ENCODE assay signal across 9 cellular contexts in genomic region chr14:70821581-70821915, GRCh38. TPM values are rescaled to one million over a fixed set of nuclear protein-coding genes. Genes with fewer than 3 reads are reported as not detected.
A peak's percentile ranks its signal among the peaks of the same experiment; 100 is the strongest.
DNase-seq lines count a peak whose midpoint lies in the region; ATAC-seq, FAIRE-seq and TF ChIP-seq lines count a peak whose summit lies in the region.
"Had no signal": no experiment of that assay in that cellular context is flagged by ENCODE, and none has a peak within 500 bp of the region (broad histone marks: within the 10 kb centered on the region; RNA-seq: fewer than 3 reads in every experiment).

No MANE protein-coding gene starts in this region.

- RAD21 ChIA-PET in GM12878 (lab: Charles Lee; ENCODE audit: unreplicated experiment), result interaction anchor here (1.0 to 8.6 kb wide), 10 partner anchors 9 to 200 kb away, joined by 3 to 98 read pairs (median 6); partner anchors contain the start of genes MAP3K9 and PCNX1

- in situ Hi-C loops in GM12878 (cut with MboI), result no loop called here

- H3K27me3 ChIP-seq in GM12878 (replicated peaks in 1 of 2; ENCODE audit: control insufficient read depth in 2 of 2, insufficient read depth in 2 of 2, low read length in 1 of 2) (peaks cover 0 to 5% of the 10 kb centered on the region in 2 experiments; a peak in 1 of 4 replicates), tibial artery (peaks cover 0 to 18% of the 10 kb centered on the region in 2 donors)

- H3K36me3 ChIP-seq in GM12878 (ENCODE audit: control insufficient read depth in 2 of 2, insufficient read depth in 2 of 2, low read length in 1 of 2), result no peaks in the 10 kb centered on the region
- no peaks in the 10 kb centered on the region for H3K36me3 ChIP-seq in tibial artery

- no peaks in the 10 kb centered on the region for H3K9me3 Mint-ChIP-seq in activated CD4-positive, alpha-beta T cell treated with anti-CD3 and anti-CD28 coated beads, Interleukin-2, amount 10 ng/mL, durations not matched to agents 7 days and 5 days

- no TSS peak for BruUV-seq in GM12878 (replicated peaks; lab: Mats Ljungman, UMichigan)

- no peaks in the 10 kb centered on the region for H3K79me2 ChIP-seq in GM12878 (ENCODE audit: control insufficient read depth, insufficient read depth, low read length)

- H3K27ac ChIP-seq in GM12878 (ENCODE audit: control insufficient read depth, insufficient read depth) (no peak overlapping the region), tibial artery (peak overlapping the region in 1 of 2 donors; percentile 5)

- peak; percentile 49 for ATAC-seq in GM12878
- no peak for ATAC-seq in GM21825 (IDR thresholded peaks at IDR 0.05; ENCODE audit: unreplicated experiment)

- peak overlapping the region; percentile 66 for H2AFZ ChIP-seq in GM12878 (ENCODE audit: control insufficient read depth, low read depth, low read length)

- CTCF ChIA-PET in activated CD4-positive, alpha-beta T cell treated with anti-CD3 and anti-CD28 coated beads, Interleukin-2, amount 10 ng/mL, durations not matched to agents 7 days and 5 days (lab: Charles Lee), result interaction anchor here (0.7 to 5.6 kb wide), 7 partner anchors 9 to 85 kb away, joined by 3 to 38 read pairs (median 3); partner anchors contain the start of genes MAP3K9 and PCNX1
- CTCF ChIA-PET in GM12878 (lab: Yijun Ruan, JAX), result interaction anchor here (0.9 to 10.9 kb wide), 11 partner anchors 12 to 229 kb away, joined by 3 to 160 read pairs (median 3); partner anchors contain the start of gene MAP3K9

- peaks cover 37% of the 10 kb centered on the region for H3K27me3 Mint-ChIP-seq in activated CD4-positive, alpha-beta T cell treated with anti-CD3 and anti-CD28 coated beads, Interleukin-2, amount 10 ng/mL, durations not matched to agents 7 days and 5 days

- 22% methylated on average over 20 of the region's 23 CpGs for WGBS in GM12878 (ENCODE audit: insufficient coverage, insufficient replicate concordance, low lambda C conversion rate, missing lambda C conversion rate)
- 3 to 4% methylated on average over 15 to 19 of the region's 23 CpGs for WGBS in lower leg skin, 2 donors

- no peak for DNase-seq in activated CD4-positive, alpha-beta T cell treated with anti-CD3 and anti-CD28 coated beads, Interleukin-2, amount 10 ng/mL, durations not matched to agents 7 days and 5 days
- DNase-seq in activated CD4-positive, alpha-beta T cell treated with anti-CD3 and anti-CD28 coated beads for 1 hour, result no peak
- DNase-seq in GM12878 (ENCODE audit: low read depth, low spot score) (no peak), lower leg skin (ENCODE audit: low spot score in 2 of 2) (no peak), tibial artery (no peak), NCI-H1436 (lab: John Stamatoyannopoulos, UW) (no peak)
- no peak for DNase-seq in stimulated activated CD4-positive, alpha-beta T cell treated with anti-CD3 and anti-CD28 coated beads, Interleukin-12 subunit alpha, Interleukin-12 subunit beta, amount 100 ng/mL, for 4 hours

- TF ChIP-seq POLR2A in GM12878 (IDR thresholded peaks at IDR 0.05; ENCODE audit: low read depth, low read length) (no peak), lower leg skin (IDR thresholded peaks at IDR 0.05) (no peak)

- SMC1A ChIA-PET in GM12878 (lab: Charles Lee; ENCODE audit: uncharacterized antibody, unreplicated experiment), result interaction anchor here (0.6 to 9.6 kb wide), 13 partner anchors 10 to 199 kb away, joined by 3 to 119 read pairs (median 3); no protein-coding TSS in a partner anchor

- H3K4me2 ChIP-seq in GM12878 (ENCODE audit: control insufficient read depth, insufficient read depth), result peak overlapping the region; percentile 92

- FAIRE-seq in GM12878 (lab: Jason Lieb, UNC), result no peak
- FAIRE-seq: endometrium had no signal

- H3K9me3 ChIP-seq in GM12878 (replicated peaks; ENCODE audit: control insufficient read depth, insufficient read depth, low read length), result no peaks in the 10 kb centered on the region; the same call in 2 of the 3 replicates
- H3K9me3 ChIP-seq in tibial artery, result no peaks in the 10 kb centered on the region

- no peak overlapping the region for H3K27ac Mint-ChIP-seq in activated CD4-positive, alpha-beta T cell treated with anti-CD3 and anti-CD28 coated beads, Interleukin-2, amount 10 ng/mL, durations not matched to agents 7 days and 5 days

- POLR2A ChIA-PET in activated CD4-positive, alpha-beta T cell treated with anti-CD3 and anti-CD28 coated beads, Interleukin-2, amount 10 ng/mL, durations not matched to agents 7 days and 5 days (lab: Charles Lee), result no interaction called here
- POLR2A ChIA-PET in GM12878 (lab: Charles Lee), result interaction anchor here (0.5 to 1.8 kb wide), 7 partner anchors 19 to 707 kb away, joined by 3 to 5 read pairs (median 3); no protein-coding TSS in a partner anchor

- H3K4me3 Mint-ChIP-seq in activated CD4-positive, alpha-beta T cell treated with anti-CD3 and anti-CD28 coated beads, Interleukin-2, amount 10 ng/mL, durations not matched to agents 7 days and 5 days, result peak overlapping the region; percentile 80

- H3K4me3 ChIP-seq in GM12878, result peak overlapping the region; percentile 74
- peak overlapping the region; percentile 35 for H3K4me3 ChIP-seq in lower leg skin (ENCODE audit: low read depth, poor library complexity, severe bottlenecking)
- peak overlapping the region; percentile 49 to 61 for H3K4me3 ChIP-seq in tibial artery

- no peaks in the 10 kb centered on the region for H3K36me3 Mint-ChIP-seq in activated CD4-positive, alpha-beta T cell treated with anti-CD3 and anti-CD28 coated beads, Interleukin-2, amount 10 ng/mL, durations not matched to agents 7 days and 5 days (ENCODE audit: low read depth)

- intact Hi-C loops in GM12878 (cut with micrococcal nuclease; ENCODE audit: unreplicated experiment) (no loop called here), lower leg skin (cut with DNase I; ENCODE audit: low total_unique reads) (loop anchor here (10.0 kb wide), 1 partner anchor 153 kb away; no protein-coding TSS in a partner anchor), tibial artery (cut with DNase I; ENCODE audit: low total_unique reads) (loop anchor here (10.0 kb wide), 1 partner anchor 207 kb away; no protein-coding TSS in a partner anchor)

- H3K9ac ChIP-seq in GM12878 (ENCODE audit: control insufficient read depth, insufficient read depth, low read length), result peak overlapping the region; percentile 5; the same call in 1 of the 2 replicates

- TF ChIP-seq CTCF in GM12878 (IDR thresholded peaks at IDR 0.05 in 2 of 3, conservative IDR thresholded peaks at IDR 0.05 in 1 of 3; ENCODE audit: control insufficient read depth in 2 of 3, extremely low read depth in 1 of 3, insufficient read depth in 1 of 3, low read depth in 3 of 3, low read length in 3 of 3) (no peak), lower leg skin (IDR thresholded peaks at IDR 0.05) (no peak), tibial artery (IDR thresholded peaks at IDR 0.05) (no peak)

- TF ChIP-seq EP300 in GM12878 (IDR thresholded peaks at IDR 0.05; ENCODE audit: borderline replicate concordance in 1 of 2, control insufficient read depth in 1 of 2, low read depth in 2 of 2, low read length in 2 of 2), result no peak

- H3K4me1 ChIP-seq in GM12878 (ENCODE audit: control insufficient read depth, insufficient read depth, low read length), result peaks cover 4% of the 10 kb centered on the region; the same call in 1 of the 2 replicates
- peaks cover 0 to 25% (median 16%) of the 10 kb centered on the region in 4 donors for H3K4me1 ChIP-seq in tibial artery

- no peaks in the 10 kb centered on the region for H4K20me1 ChIP-seq in GM12878 (ENCODE audit: control insufficient read depth, insufficient read depth)

- TF ChIP-seq RAD21 in GM12878 (IDR thresholded peaks at IDR 0.05; ENCODE audit: insufficient read depth, low read depth, low read length), result no peak

- H3K4me1 Mint-ChIP-seq in activated CD4-positive, alpha-beta T cell treated with anti-CD3 and anti-CD28 coated beads, Interleukin-2, amount 10 ng/mL, durations not matched to agents 7 days and 5 days, result peaks cover 27% of the 10 kb centered on the region

TF ChIP-seq in GM12878, 131 proteins besides CTCF, POLR2A, EP300 and RAD21:
- TF ChIP-seq POU2F2 (IDR thresholded peaks at IDR 0.05; ENCODE audit: borderline replicate concordance, low read depth, low read length), result no peak
- peak in 1 of 2 experiments; percentile 77; a peak in 1 of 3 replicates for TF ChIP-seq EGR1 (IDR thresholded peaks at IDR 0.05; ENCODE audit: borderline replicate concordance in 1 of 2, low read depth in 2 of 2, low read length in 2 of 2)

RNA-seq across cellular contexts. Expression of gene MAP3K9, which starts 12.2 kb away (rescaled TPM):
- 1 to 10 TPM; 4.8 TPM for total RNA-seq in activated CD4-positive, alpha-beta T cell treated with anti-CD3 and anti-CD28 coated beads, Interleukin-2, amount 10 ng/mL, durations not matched to agents 7 days and 5 days
- 8.9 and 12.9 TPM in 2 replicates for total RNA-seq in GM12878 (2013; cell fraction: nucleolus; rRNA removed)
- total RNA-seq in GM12878 (2014; rRNA removed), result 3.2 and 4.8 TPM in 2 replicates
- total RNA-seq in GM12878 (2014; rRNA removed; fragmentation: Illumina TruSeq; extraction: Trizol), result 3.3 TPM in 2 replicates
- total RNA-seq in GM12878 (2021), result 7.5 and 7.9 TPM in 2 replicates
- 1.9 TPM for polyA plus RNA-seq in GM12878 (2011; ENCODE audit: low read depth)
- polyA plus RNA-seq in GM12878 (2011; rRNA removed), result 1.6 and 2.8 TPM in 2 replicates
- 2.3 and 2.4 TPM in 2 replicates for polyA plus RNA-seq in GM12878 (2011; cell fraction: cytosol; rRNA removed)
- polyA plus RNA-seq in GM12878 (2011; cell fraction: nucleus; rRNA removed), result 3.9 and 5.0 TPM in 2 replicates
- polyA plus RNA-seq in GM12878 (2012), result 2.9 and 3.3 TPM in 2 replicates
- polyA plus RNA-seq in GM12878 (2014; fragmentation: Illumina TruSeq; extraction: Trizol), result 3.4 and 4.1 TPM in 2 replicates
- polyA plus RNA-seq in GM12878 (2014; fragmentation: Nextera tagmentation; extraction: Ambion mirVana), result under 1 TPM; 0.48 to 0.58 TPM
- polyA plus RNA-seq in GM12878 (2014; rRNA removed), result 3.0 and 3.3 TPM in 2 replicates
- polyA plus RNA-seq in GM12878 (2016; fragmentation: Nextera tagmentation; extraction: Ambion mirVana), result 1 to 10 TPM; 1.3 TPM
- 4.7 and 5.1 TPM in 2 replicates for polyA minus RNA-seq in GM12878 (2011; rRNA and poly(A)+ RNA removed)
- polyA minus RNA-seq in GM12878 (2011; cell fraction: cytosol; rRNA and poly(A)+ RNA removed), result 1.7 and 1.8 TPM in 2 replicates
- 2.2 and 3.8 TPM in 2 replicates for polyA minus RNA-seq in GM12878 (2011; cell fraction: nucleus; rRNA and poly(A)+ RNA removed)
- total RNA-seq in lower leg skin, result 10 to 100 TPM; 18.3 to 23.9 (median 20.7) TPM
